Comparison of ENCODE assay signal across 11 cellular contexts in genomic region chr5:77209495-77210090, GRCh38. TPM values are rescaled to one million over a fixed set of nuclear protein-coding genes. Genes with fewer than 3 reads are reported as not detected.
DNase-seq lines count a peak whose midpoint lies in the region; ATAC-seq and TF ChIP-seq lines count a peak whose summit lies in the region.
"Had no signal": no experiment of that assay in that cellular context is flagged by ENCODE, and none has a peak within 500 bp of the region (broad histone marks: within the 10 kb centered on the region; RNA-seq: fewer than 3 reads in every experiment).

No MANE protein-coding gene starts in this region.

- H3K36me3 Mint-ChIP-seq in activated T-cell treated with anti-CD3 and anti-CD28 coated beads, Interleukin-2, amount 50 U/mL, for 72 hours (ENCODE audit: insufficient read depth in 2 of 2): peaks cover 2 to 7% of the 10 kb centered on the region in 2 donors
- H3K36me3 Mint-ChIP-seq in activated naive CD8-positive, alpha-beta T cell treated with anti-CD3 and anti-CD28 coated beads for 36 hours: peaks cover 2% of the 10 kb centered on the region

- H3K4me3 ChIP-seq in lower lobe of right lung: peak overlapping the region; percentile 58
- H3K4me3 ChIP-seq in suprapubic skin: peak overlapping the region; percentile 73

- H3K4me1 ChIP-seq in lower lobe of right lung (peaks cover 9% of the 10 kb centered on the region), suprapubic skin (peaks cover 18% of the 10 kb centered on the region)

- peaks cover 42% of the 10 kb centered on the region for H3K27me3 ChIP-seq in lower lobe of right lung (ENCODE audit: low read depth)
- H3K27me3 ChIP-seq in suprapubic skin: peaks cover 40% of the 10 kb centered on the region

- H3K27me3 Mint-ChIP-seq in activated T-cell treated with anti-CD3 and anti-CD28 coated beads, Interleukin-2, amount 50 U/mL, for 72 hours (ENCODE audit: low read depth): peaks cover 52% of the 10 kb centered on the region
- peaks cover 62% of the 10 kb centered on the region for H3K27me3 Mint-ChIP-seq in activated naive CD8-positive, alpha-beta T cell treated with anti-CD3 and anti-CD28 coated beads for 36 hours

- intact Hi-C loops in lower lobe of right lung (cut with DNase I): no loop called here

- no peaks in the 10 kb centered on the region for H3K9me3 ChIP-seq in lower lobe of right lung
- H3K9me3 ChIP-seq in suprapubic skin: no peaks in the 10 kb centered on the region

- H3K27ac ChIP-seq in lower lobe of right lung (no peak overlapping the region), suprapubic skin (no peak overlapping the region)

- DNase-seq in activated T-cell treated with anti-CD3 and anti-CD28 coated beads, Interleukin-2, amount 50 U/mL, for 72 hours: no peak
- no peak for DNase-seq in activated T-cell treated with anti-CD3 and anti-CD28 coated beads for 4 hours
- DNase-seq in activated naive CD8-positive, alpha-beta T cell treated with anti-CD3 and anti-CD28 coated beads for 36 hours: no peak
- no peak for DNase-seq in lower lobe of right lung
- no peak for DNase-seq in suprapubic skin (ENCODE audit: low spot score in 2 of 2)
- DNase-seq in putamen (ENCODE audit: low spot score): no peak
- DNase-seq in stimulated activated CD8-positive, alpha-beta memory T cell treated with anti-CD3 and anti-CD28 coated beads, Interleukin-4, amount 100 ng/mL, for 48 hours: no peak
- DNase-seq: SHP77 treated with DMSO at 0.1 percent for 48 hours had no signal

- peak overlapping the region; percentile 75 to 86 for H3K4me3 Mint-ChIP-seq in activated T-cell treated with anti-CD3 and anti-CD28 coated beads, Interleukin-2, amount 50 U/mL, for 72 hours
- peak overlapping the region; percentile 78 for H3K4me3 Mint-ChIP-seq in activated naive CD8-positive, alpha-beta T cell treated with anti-CD3 and anti-CD28 coated beads for 36 hours

- no peak overlapping the region for H3K27ac Mint-ChIP-seq in activated T-cell treated with anti-CD3 and anti-CD28 coated beads, Interleukin-2, amount 50 U/mL, for 72 hours
- no peak overlapping the region for H3K27ac Mint-ChIP-seq in activated naive CD8-positive, alpha-beta T cell treated with anti-CD3 and anti-CD28 coated beads for 36 hours

- no peak for ATAC-seq in activated T-cell treated with anti-CD3 and anti-CD28 coated beads, Interleukin-2, amount 50 U/mL, for 72 hours (replicated peaks in 1 of 2)
- ATAC-seq in lower lobe of right lung (peak in 1 of 2 donors; percentile 10), GM19351 (IDR thresholded peaks at IDR 0.05; ENCODE audit: unreplicated experiment) (no peak)
- ATAC-seq: esophagus mucosa, HCT116 had no signal

- H3K9me3 Mint-ChIP-seq in activated T-cell treated with anti-CD3 and anti-CD28 coated beads, Interleukin-2, amount 50 U/mL, for 72 hours: no peaks in the 10 kb centered on the region
- no peaks in the 10 kb centered on the region for H3K9me3 Mint-ChIP-seq in activated naive CD8-positive, alpha-beta T cell treated with anti-CD3 and anti-CD28 coated beads for 36 hours

- WGBS in suprapubic skin: 69% methylated on average over 14 of the region's 14 CpGs

- H3K4me1 Mint-ChIP-seq in activated T-cell treated with anti-CD3 and anti-CD28 coated beads, Interleukin-2, amount 50 U/mL, for 72 hours (ENCODE audit: low read depth): peaks cover 14% of the 10 kb centered on the region
- peaks cover 11% of the 10 kb centered on the region for H3K4me1 Mint-ChIP-seq in activated naive CD8-positive, alpha-beta T cell treated with anti-CD3 and anti-CD28 coated beads for 36 hours

- no peak for TF ChIP-seq CTCF in lower lobe of right lung (IDR thresholded peaks at IDR 0.05)
- TF ChIP-seq CTCF in suprapubic skin (IDR thresholded peaks at IDR 0.05): no peak

- no peak for TF ChIP-seq POLR2A in suprapubic skin (IDR thresholded peaks at IDR 0.05)

- H3K36me3 ChIP-seq in lower lobe of right lung (no peaks in the 10 kb centered on the region), suprapubic skin (no peaks in the 10 kb centered on the region)

- no peak for TF ChIP-seq EP300 in suprapubic skin (IDR thresholded peaks at IDR 0.05)

RNA-seq across cellular contexts. Expression of gene PDE8B, which starts 0.9 kb away (rescaled TPM):
- under 1 TPM; 0.07 to 0.36 TPM for total RNA-seq in activated T-cell treated with anti-CD3 and anti-CD28 coated beads, Interleukin-2, amount 50 U/mL, for 72 hours
- total RNA-seq in activated naive CD8-positive, alpha-beta T cell treated with anti-CD3 and anti-CD28 coated beads for 36 hours: under 1 TPM in 1 of 2 experiments, not detected in 1; 0.16 TPM
- total RNA-seq in lower lobe of right lung (5.3 TPM), suprapubic skin (1 to 10 TPM; 1.1 to 3.9 (median 1.5) TPM)
